1 cellular context compared by ENCODE assay signal in genomic region chr3:190249414-190249813, GRCh38.
TF ChIP-seq lines count a peak whose summit lies in the region.

No MANE protein-coding gene starts in this region.

TF ChIP-seq in GM23338, 12 proteins besides CTCF, POLR2A, EP300 and RAD21 (continued from another document):
- TF ChIP-seq ZNF462 (CRISPR knock-in tag; IDR thresholded peaks at IDR 0.05) (no peak), EZH2 (IDR thresholded peaks at IDR 0.05; ENCODE audit: low read depth, unreplicated experiment) (no peak), NANOG (IDR thresholded peaks at IDR 0.05; ENCODE audit: borderline replicate concordance) (no peak), ETS1 (IDR thresholded peaks at IDR 0.05) (no peak), EZH2phosphoT487 (IDR thresholded peaks at IDR 0.05; ENCODE audit: unreplicated experiment) (no peak), REST (IDR thresholded peaks at IDR 0.05; ENCODE audit: unreplicated experiment) (no peak), JUNB (IDR thresholded peaks at IDR 0.05; ENCODE audit: unreplicated experiment) (no peak), CREB1 (CRISPR knock-in tag; IDR thresholded peaks at IDR 0.05; ENCODE audit: low read depth) (no peak), STAT1 (IDR thresholded peaks at IDR 0.05; ENCODE audit: unreplicated experiment) (no peak)
